Comparison of ENCODE assay signal across 8 cellular contexts in the genomic region with DNA sequence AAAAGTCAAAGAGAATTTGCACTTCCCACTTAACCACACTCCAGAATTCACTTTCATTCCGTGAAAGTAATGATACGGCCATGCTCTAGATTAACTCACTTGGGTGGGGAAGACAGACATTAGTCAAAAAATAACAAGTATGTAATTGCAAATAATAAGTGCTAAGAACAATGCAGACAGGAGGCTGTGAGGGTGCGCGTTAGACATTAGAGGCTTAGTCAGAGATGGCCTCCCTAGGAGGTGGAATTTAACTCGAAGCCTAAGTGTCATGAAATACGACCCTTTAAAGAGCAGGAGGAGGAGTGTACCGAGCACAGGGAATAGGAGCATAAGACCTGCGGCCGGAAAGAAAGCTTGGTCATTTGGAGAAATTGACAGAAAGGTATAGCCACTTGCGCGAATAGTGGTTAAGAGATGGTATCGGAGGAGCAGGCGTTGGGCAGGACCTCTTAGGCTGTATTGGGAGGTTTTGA. TPM values are rescaled to one million over a fixed set of nuclear protein-coding genes. Genes with fewer than 3 reads are reported as not detected.
DNase-seq lines count a peak whose midpoint lies in the region; ATAC-seq, FAIRE-seq and TF ChIP-seq lines count a peak whose summit lies in the region.

No MANE protein-coding gene starts in this region.

- CTCF ChIA-PET in H1 (lab: Charles Lee; ENCODE audit: partially characterized antibody): interaction anchor here (0.6 to 1.4 kb wide), 2 partner anchors 14 to 289 kb away, joined by 3 read pairs; no protein-coding TSS in a partner anchor
- CTCF ChIA-PET in naive thymus-derived CD4-positive, alpha-beta T cell (lab: Charles Lee): interaction anchor here (0.5 kb wide), 1 partner anchor 786 kb away, joined by 6 read pairs; a partner anchor contains a TSS

- H3K4ac ChIP-seq in H1 (replicated peaks; ENCODE audit: insufficient read length, low read depth, low read length): peak overlapping the region; percentile 19

- H3K56ac ChIP-seq in H1 (replicated peaks; ENCODE audit: insufficient read length, low read depth, low read length): peak overlapping the region; percentile 20

- no peak overlapping the region for H4K91ac ChIP-seq in H1 (replicated peaks; ENCODE audit: insufficient read length, low read length)

- no peak overlapping the region for H3K23ac ChIP-seq in H1 (ENCODE audit: insufficient read length)

- TF ChIP-seq POLR2A in H1 (IDR thresholded peaks at IDR 0.05; ENCODE audit: control extremely low read depth in 1 of 2, low read depth in 2 of 2, low read length in 2 of 2): no peak

- peaks cover 3 to 10% (median 6%) of the 10 kb centered on the region in 5 donors for H3K27me3 Mint-ChIP-seq in naive thymus-derived CD4-positive, alpha-beta T cell

- DNase-seq in NCI-H1092 treated with DMSO at 0.1 percent for 48 hours (lab: John Stamatoyannopoulos, UW) (peak; percentile 6), NCI-H1092 (lab: John Stamatoyannopoulos, UW) (no peak), RPMI8226 (peak; percentile 23), H1 (ENCODE audit: low read depth in 1 of 2, low spot score in 2 of 2) (no peak), NCI-H2196 treated with DMSO at 0.1 percent for 48 hours (lab: John Stamatoyannopoulos, UW; ENCODE audit: unreplicated experiment) (no peak), omental fat pad (ENCODE audit: low spot score) (no peak)
- DNase-seq in naive thymus-derived CD4-positive, alpha-beta T cell: no peak

- intact Hi-C loops in naive thymus-derived CD4-positive, alpha-beta T cell (cut with micrococcal nuclease): loop anchor here (1.0 to 10.0 kb wide), 13 partner anchors 59 to 1402 kb away; a partner anchor contains a TSS

- H2BK120ac ChIP-seq in H1 (replicated peaks; ENCODE audit: low read depth, low read length): no peak overlapping the region

- H2AFZ ChIP-seq in H1 (ENCODE audit: low read length): no peak overlapping the region

- H4K20me1 ChIP-seq in H1 (replicated peaks in 1 of 2; ENCODE audit: control insufficient read depth in 1 of 2, insufficient read depth in 2 of 2, low read length in 2 of 2): peaks cover 2 to 3% of the 10 kb centered on the region in 2 experiments

- no peak overlapping the region for H3K4me3 Mint-ChIP-seq in naive thymus-derived CD4-positive, alpha-beta T cell

- H4K5ac ChIP-seq in H1 (ENCODE audit: insufficient read length, low read depth, low read length): no peak overlapping the region

- H3K4me2 ChIP-seq in H1 (ENCODE audit: insufficient read depth in 1 of 2, low read depth in 2 of 2, low read length in 2 of 2): peak overlapping the region; percentile 84 to 94

- 4% methylated on average over 13 of the region's 13 CpGs; no CpG with 5 or more reads in 1 of the 2 experiments for WGBS in H1 (ENCODE audit: extremely low coverage in 1 of 2, insufficient coverage in 1 of 2, insufficient read length in 1 of 2, insufficient replicate concordance in 2 of 2, low coverage in 1 of 2, low lambda C conversion rate in 2 of 2, missing lambda C conversion rate in 1 of 2), 2 experiments

- H3K9ac ChIP-seq in H1 (replicated peaks in 1 of 4; ENCODE audit: extremely low read depth in 1 of 4, low read depth in 3 of 4, low read length in 3 of 4): peak overlapping the region; percentile 82 to 97 (median 96)

- no peaks in the 10 kb centered on the region for H3K79me1 ChIP-seq in H1 (ENCODE audit: low read depth, low read length)

- TF ChIP-seq EP300 in H1 (IDR thresholded peaks at IDR 0.05; ENCODE audit: borderline replicate concordance in 1 of 2, low read depth in 2 of 2, low read length in 2 of 2): no peak

- H2BK15ac ChIP-seq in H1 (ENCODE audit: low read length): no peak overlapping the region

- no peak overlapping the region for H3K27ac Mint-ChIP-seq in naive thymus-derived CD4-positive, alpha-beta T cell

- peak overlapping the region; percentile 16; the same call in 1 of the 2 replicates for H2AK5ac ChIP-seq in H1 (ENCODE audit: low read depth, low read length)

- peaks cover 0 to 4% (median 2%) of the 10 kb centered on the region in 4 experiments; a peak in 3 of 7 replicates for H3K4me1 ChIP-seq in H1 (replicated peaks in 1 of 4; ENCODE audit: control insufficient read depth in 3 of 4, insufficient read depth in 4 of 4, low read length in 3 of 4)
- peaks cover 11 to 12% of the 10 kb centered on the region in 2 donors for H3K4me1 ChIP-seq in naive thymus-derived CD4-positive, alpha-beta T cell (ENCODE audit: control insufficient read depth in 2 of 2, insufficient read depth in 2 of 2, low read length in 2 of 2)

- peaks cover 16 to 29% (median 18%) of the 10 kb centered on the region in 7 donors for H3K4me1 Mint-ChIP-seq in naive thymus-derived CD4-positive, alpha-beta T cell

- ATAC-seq in HG02763 (IDR thresholded peaks at IDR 0.05; ENCODE audit: unreplicated experiment) (peak; percentile 7), omental fat pad (ENCODE audit: low FRiP score) (no peak)
- peak; percentile 0 for ATAC-seq in naive thymus-derived CD4-positive, alpha-beta T cell

- H4K8ac ChIP-seq in H1 (ENCODE audit: extremely low read depth, insufficient read depth, low read length): no peak overlapping the region

- peak overlapping the region; percentile 89 for H3K27ac ChIP-seq in H1 (ENCODE audit: low read depth, low read length)
- peak overlapping the region; percentile 86 for H3K27ac ChIP-seq in naive thymus-derived CD4-positive, alpha-beta T cell (ENCODE audit: low read depth, low read length)

- peaks cover 0 to 2% (median 0%) of the 10 kb centered on the region in 11 donors for H3K9me3 Mint-ChIP-seq in naive thymus-derived CD4-positive, alpha-beta T cell

- 0 out of 2 replicates have a peak overlapping the region, but pooled peaks have one; percentile 72 for H3K18ac ChIP-seq in H1 (ENCODE audit: extremely low read depth, low read length)

- H3K23me2 ChIP-seq in H1 (ENCODE audit: low read depth, low read length): peaks cover 14% of the 10 kb centered on the region

- H3K9me3 ChIP-seq in H1 (ENCODE audit: insufficient read depth in 2 of 2, low read depth in 1 of 2, low read length in 1 of 2): peaks cover 0 to 6% of the 10 kb centered on the region in 2 experiments; a peak in 1 of 4 replicates
- H3K9me3 ChIP-seq in naive thymus-derived CD4-positive, alpha-beta T cell (ENCODE audit: control insufficient read depth in 2 of 3, low read length in 3 of 3): no peaks in the 10 kb centered on the region

- no peak overlapping the region for H3K14ac ChIP-seq in H1 (ENCODE audit: insufficient read length)

- POLR2A ChIA-PET in H1 (lab: Charles Lee; ENCODE audit: partially characterized antibody): interaction anchor here (0.7 to 6.7 kb wide), 14 partner anchors 9 to 284 kb away, joined by 3 to 53 read pairs (median 4); a partner anchor contains a TSS
- POLR2A ChIA-PET in naive thymus-derived CD4-positive, alpha-beta T cell (lab: Charles Lee): interaction anchor here (0.7 to 1.0 kb wide), 3 partner anchors 8 to 386 kb away, joined by 3 to 4 read pairs (median 3); a partner anchor contains a TSS

- H2BK12ac ChIP-seq in H1 (ENCODE audit: low read depth, low read length): no peak overlapping the region; the same call in 1 of the 2 replicates

- peaks cover 5 to 31% (median 23%) of the 10 kb centered on the region in 5 donors for H3K36me3 Mint-ChIP-seq in naive thymus-derived CD4-positive, alpha-beta T cell

- FAIRE-seq in H1 (lab: Jason Lieb, UNC): no peak

- peaks cover 16 to 56% of the 10 kb centered on the region in 2 experiments for H3K79me2 ChIP-seq in H1 (ENCODE audit: control insufficient read depth in 1 of 2, insufficient read depth in 2 of 2, low read length in 2 of 2)

- peaks cover 2 to 33% (median 26%) of the 10 kb centered on the region in 4 experiments for H3K36me3 ChIP-seq in H1 (ENCODE audit: control insufficient read depth in 2 of 4, insufficient read depth in 4 of 4, low read length in 3 of 4)
- H3K36me3 ChIP-seq in naive thymus-derived CD4-positive, alpha-beta T cell (ENCODE audit: control insufficient read depth in 2 of 3, insufficient read depth in 3 of 3, low read length in 3 of 3): peaks cover 0 to 25% (median 5%) of the 10 kb centered on the region in 3 experiments

- TF ChIP-seq RAD21 in H1 (IDR thresholded peaks at IDR 0.05 in 1 of 2, conservative IDR thresholded peaks at IDR 0.05 in 1 of 2; ENCODE audit: low read depth in 2 of 2, low read length in 2 of 2): no peak

- peak overlapping the region; percentile 96 for H2BK5ac ChIP-seq in H1 (ENCODE audit: low read depth, low read length)

- peak overlapping the region; percentile 96 to 98 (median 97) for H3K4me3 ChIP-seq in H1 (ENCODE audit: extremely low read depth in 1 of 4, insufficient read depth in 2 of 4, low read depth in 3 of 4, low read length in 4 of 4)
- H3K4me3 ChIP-seq in naive thymus-derived CD4-positive, alpha-beta T cell (ENCODE audit: low read length): peak overlapping the region; percentile 82

- H2BK20ac ChIP-seq in H1 (ENCODE audit: low read length): no peak overlapping the region

- TF ChIP-seq CTCF in H1 (IDR thresholded peaks at IDR 0.05; ENCODE audit: control extremely low read depth in 1 of 3, insufficient read depth in 1 of 3, low read depth in 1 of 3, low read length in 3 of 3): no peak
- TF ChIP-seq CTCF in omental fat pad (IDR thresholded peaks at IDR 0.05): no peak

- no peaks in the 10 kb centered on the region for H3K27me3 ChIP-seq in H1 (replicated peaks in 1 of 4; ENCODE audit: control insufficient read depth in 3 of 4, extremely low read depth in 1 of 4, insufficient read depth in 3 of 4, low read length in 3 of 4)
- no peaks in the 10 kb centered on the region for H3K27me3 ChIP-seq in naive thymus-derived CD4-positive, alpha-beta T cell (ENCODE audit: control insufficient read depth in 2 of 2, insufficient read depth in 2 of 2, low read length in 2 of 2)

TF ChIP-seq in H1, 55 proteins besides CTCF, POLR2A, EP300 and RAD21:
- no peak; the same call in 1 of the 2 replicates for TF ChIP-seq POLR2AphosphoS5 (IDR thresholded peaks at IDR 0.05; ENCODE audit: low read depth, low read length)
- TF ChIP-seq RXRA (IDR thresholded peaks at IDR 0.05; ENCODE audit: insufficient read depth, low read depth, low read length): no peak
- peak in 1 of 2 experiments; percentile 57; a peak in 2 of 4 replicates for TF ChIP-seq SIN3A (conservative IDR thresholded peaks at IDR 0.05 in 1 of 2, IDR thresholded peaks at IDR 0.05 in 1 of 2; ENCODE audit: low read depth in 1 of 2, low read length in 2 of 2)
- peak; percentile 44 for TF ChIP-seq TBP (IDR thresholded peaks at IDR 0.05; ENCODE audit: low read depth, low read length)

RNA-seq across cellular contexts. Expression of a gene that starts 0.6 kb away (rescaled TPM):
- total RNA-seq in H1 (2021; fragmentation: NEBNext Ultra II Directional; extraction: Animal tissue kit (Norgen Biotek cat#: 25700)): 79.7 and 87.7 TPM in 2 replicates
- polyA plus RNA-seq in H1 (2011; rRNA removed): 40.4 and 58.5 TPM in 2 replicates
- 59.0 TPM for polyA plus RNA-seq in H1 (2011; cell fraction: cytosol; rRNA removed)
- 19.1 TPM for polyA plus RNA-seq in H1 (2011; cell fraction: nucleus; rRNA removed)
- 156 to 204 TPM (median 175 TPM) in 4 replicates for polyA plus RNA-seq in H1 (2012, experiment 1 of 2)
- 13.1 TPM for polyA plus RNA-seq in H1 (2012, experiment 2 of 2)
- polyA plus RNA-seq in H1 (2013, experiment 1 of 2): 123 TPM
- polyA plus RNA-seq in H1 (2013, experiment 2 of 2): 142 TPM
- polyA minus RNA-seq in H1 (2011; rRNA and poly(A)+ RNA removed): 12.6 and 13.2 TPM in 2 replicates
- 20.6 TPM for polyA minus RNA-seq in H1 (2011; cell fraction: cytosol; rRNA and poly(A)+ RNA removed)
- polyA minus RNA-seq in H1 (2011; cell fraction: nucleus; rRNA and poly(A)+ RNA removed): 30.0 TPM
- 10 to 100 TPM; 19.0 to 40.4 (median 21.7) TPM for total RNA-seq in naive thymus-derived CD4-positive, alpha-beta T cell
- 10 to 100 TPM; 24.6 to 71.1 TPM for polyA plus RNA-seq in naive thymus-derived CD4-positive, alpha-beta T cell
- total RNA-seq in omental fat pad: 10 to 100 TPM in 1 of 4 donors, 1 to 10 TPM in 3; 4.9 to 14.7 (median 7.9) TPM

Comparison
In these comparisons a context has a peak if more than half of its experiments do, and no peak if none do; other contexts are left out.
1. DNase-seq: peak in NCI-H1092 treated with DMSO at 0.1 percent for 48 hours (single experiment) and RPMI8226 (single experiment); none in NCI-H1092 (single experiment), H1 (0 of 2), naive thymus-derived CD4-positive, alpha-beta T cell (0 of 9), NCI-H2196 treated with DMSO at 0.1 percent for 48 hours (single experiment) and omental fat pad (single experiment).